28 cellular contexts compared by ENCODE assay signal in the genomic region with DNA sequence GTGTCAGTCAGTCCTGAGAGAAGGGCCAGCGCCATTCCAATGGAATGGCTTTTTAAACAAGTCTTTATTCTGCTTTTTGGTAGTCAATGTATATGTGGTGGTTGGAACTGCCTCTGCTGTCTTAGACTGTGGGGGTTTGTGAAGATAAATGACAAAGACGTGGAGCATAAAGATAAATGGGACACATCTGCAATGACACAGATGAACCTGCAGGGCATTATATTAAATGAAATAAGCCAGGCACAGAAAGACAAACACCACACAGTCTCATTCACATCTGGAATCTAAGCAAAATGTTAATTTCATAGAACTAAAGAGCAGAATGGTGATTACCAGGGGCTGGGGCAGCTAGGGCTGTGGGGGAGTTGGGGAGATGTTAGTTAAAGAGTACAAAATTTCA.
"Had no signal": no experiment of that assay in that cellular context is flagged by ENCODE, and none has a peak within 500 bp of the region (broad histone marks: within the 10 kb centered on the region; RNA-seq: fewer than 3 reads in every experiment).

No MANE protein-coding gene starts in this region.

- ATAC-seq: activated CD4-positive, alpha-beta T cell treated with anti-CD3 and anti-CD28 coated beads for 36 hours; activated CD8-positive, alpha-beta memory T cell treated with anti-CD3 and anti-CD28 coated beads, Interleukin-2, amount 10 ng/mL, durations not matched to agents 7 days and 5 days; activated CD8-positive, alpha-beta T cell treated with anti-CD3 and anti-CD28 coated beads, Interleukin-2, amount 10 ng/mL, durations not matched to agents 7 days and 5 days; activated T-cell treated with anti-CD3 and anti-CD28 coated beads, Interleukin-2, amount 50 U/mL, for 72 hours; foreskin keratinocyte; gastrocnemius medialis; heart left ventricle had no signal

- H3K27me3 Mint-ChIP-seq: activated CD4-positive, alpha-beta memory T cell treated with anti-CD3 and anti-CD28 coated beads for 36 hours; activated CD4-positive, alpha-beta T cell treated with anti-CD3 and anti-CD28 coated beads for 36 hours; activated CD4-positive, alpha-beta T cell treated with anti-CD3 and anti-CD28 coated beads, Interleukin-2, amount 10 ng/mL, durations not matched to agents 24 days and 14 days; activated CD8-positive, alpha-beta memory T cell treated with anti-CD3 and anti-CD28 coated beads, Interleukin-2, amount 10 ng/mL, durations not matched to agents 7 days and 5 days; activated naive CD8-positive, alpha-beta T cell; activated T-cell treated with anti-CD3 and anti-CD28 coated beads, Interleukin-2, amount 50 U/mL, for 24 hours; central memory CD8-positive, alpha-beta T cell; dendritic cell treated with granulocyte-macrophage colony-stimulating factor and Interleukin-4, amounts not matched to agents 40 ng/mL and 50 ng/mL, for 4 days had no signal

- H3K36me3 ChIP-seq: brain microvascular endothelial cell, esophagus muscularis mucosa, gastrocnemius medialis, heart left ventricle had no signal

- H3K27ac Mint-ChIP-seq: activated CD4-positive, alpha-beta memory T cell treated with anti-CD3 and anti-CD28 coated beads for 36 hours; activated CD4-positive, alpha-beta T cell treated with anti-CD3 and anti-CD28 coated beads for 36 hours; activated CD4-positive, alpha-beta T cell treated with anti-CD3 and anti-CD28 coated beads, Interleukin-2, amount 10 ng/mL, durations not matched to agents 24 days and 14 days; activated CD8-positive, alpha-beta memory T cell treated with anti-CD3 and anti-CD28 coated beads, Interleukin-2, amount 10 ng/mL, durations not matched to agents 7 days and 5 days; activated CD8-positive, alpha-beta T cell treated with anti-CD3 and anti-CD28 coated beads, Interleukin-2, amount 10 ng/mL, durations not matched to agents 7 days and 5 days; activated naive CD8-positive, alpha-beta T cell; activated T-cell treated with anti-CD3 and anti-CD28 coated beads, Interleukin-2, amount 50 U/mL, for 24 hours; activated T-cell treated with anti-CD3 and anti-CD28 coated beads, Interleukin-2, amount 50 U/mL, for 72 hours; dendritic cell treated with granulocyte-macrophage colony-stimulating factor and Interleukin-4, amounts not matched to agents 40 ng/mL and 50 ng/mL, for 4 days had no signal

- H3K4me1 Mint-ChIP-seq: activated CD4-positive, alpha-beta T cell treated with anti-CD3 and anti-CD28 coated beads for 36 hours; activated CD4-positive, alpha-beta T cell treated with anti-CD3 and anti-CD28 coated beads, Interleukin-2, amount 10 ng/mL, durations not matched to agents 24 days and 14 days; activated CD8-positive, alpha-beta memory T cell treated with anti-CD3 and anti-CD28 coated beads, Interleukin-2, amount 10 ng/mL, durations not matched to agents 7 days and 5 days; central memory CD8-positive, alpha-beta T cell had no signal

- H3K4me3 Mint-ChIP-seq: activated CD4-positive, alpha-beta memory T cell treated with anti-CD3 and anti-CD28 coated beads for 36 hours; activated CD4-positive, alpha-beta T cell treated with anti-CD3 and anti-CD28 coated beads for 36 hours; activated CD4-positive, alpha-beta T cell treated with anti-CD3 and anti-CD28 coated beads, Interleukin-2, amount 10 ng/mL, durations not matched to agents 24 days and 14 days; activated CD8-positive, alpha-beta memory T cell treated with anti-CD3 and anti-CD28 coated beads, Interleukin-2, amount 10 ng/mL, durations not matched to agents 7 days and 5 days; activated CD8-positive, alpha-beta T cell treated with anti-CD3 and anti-CD28 coated beads, Interleukin-2, amount 10 ng/mL, durations not matched to agents 7 days and 5 days; activated naive CD8-positive, alpha-beta T cell; activated T-cell treated with anti-CD3 and anti-CD28 coated beads, Interleukin-2, amount 50 U/mL, for 24 hours; activated T-cell treated with anti-CD3 and anti-CD28 coated beads, Interleukin-2, amount 50 U/mL, for 72 hours; central memory CD8-positive, alpha-beta T cell; dendritic cell treated with granulocyte-macrophage colony-stimulating factor and Interleukin-4, amounts not matched to agents 40 ng/mL and 50 ng/mL, for 4 days had no signal

- H3K27me3 ChIP-seq: brain microvascular endothelial cell, dorsolateral prefrontal cortex, esophagus muscularis mucosa, foreskin keratinocyte, gastrocnemius medialis, heart left ventricle had no signal

- H3K9me3 ChIP-seq: esophagus muscularis mucosa, gastrocnemius medialis, heart left ventricle had no signal

- H3K4me3 ChIP-seq: coronary artery, dorsolateral prefrontal cortex, esophagus muscularis mucosa, gastrocnemius medialis, heart left ventricle had no signal

- H3K4me1 ChIP-seq: foreskin keratinocyte, gastrocnemius medialis, heart left ventricle had no signal

- DNase-seq: activated CD4-positive, alpha-beta memory T cell treated with anti-CD3 and anti-CD28 coated beads for 36 hours; activated CD4-positive, alpha-beta T cell treated with anti-CD3 and anti-CD28 coated beads for 36 hours; activated CD4-positive, alpha-beta T cell treated with anti-CD3 and anti-CD28 coated beads, Interleukin-2, amount 10 ng/mL, durations not matched to agents 24 days and 14 days; activated CD4-positive, CD25-positive, alpha-beta regulatory T cell; activated CD4-positive, CD25-positive, alpha-beta regulatory T cell treated with anti-CD3 and anti-CD28 coated beads, Interleukin-2, amount 50 U/mL, for 72 hours; activated CD8-positive, alpha-beta memory T cell treated with anti-CD3 and anti-CD28 coated beads, Interleukin-2, amount 10 ng/mL, durations not matched to agents 7 days and 5 days; activated CD8-positive, alpha-beta memory T cell treated with anti-CD3 and anti-CD28 coated beads, Interleukin-2, amount 50 U/mL, for 4 hours; activated CD8-positive, alpha-beta T cell treated with anti-CD3 and anti-CD28 coated beads, Interleukin-2, amount 10 ng/mL, durations not matched to agents 7 days and 5 days; activated gamma-delta T cell; activated naive CD4-positive, alpha-beta T cell; activated naive CD4-positive, alpha-beta T cell treated with anti-CD3 and anti-CD28 coated beads, Interleukin-2, amount 50 U/mL, for 16 hours; activated T-cell treated with anti-CD3 and anti-CD28 coated beads, Interleukin-2, amount 50 U/mL, for 24 hours; activated T-cell treated with anti-CD3 and anti-CD28 coated beads, Interleukin-2, amount 50 U/mL, for 72 hours; amniotic stem cell; anterior cingulate cortex; brain microvascular endothelial cell; dorsolateral prefrontal cortex; effector memory CD4-positive, alpha-beta T cell; foreskin keratinocyte; gastrocnemius medialis; glutamatergic neuron; heart left ventricle; T-helper 2 cell had no signal

- H3K9me3 Mint-ChIP-seq: activated CD4-positive, alpha-beta T cell treated with anti-CD3 and anti-CD28 coated beads, Interleukin-2, amount 10 ng/mL, durations not matched to agents 24 days and 14 days; central memory CD8-positive, alpha-beta T cell had no signal

- H3K36me3 Mint-ChIP-seq: activated CD4-positive, alpha-beta memory T cell treated with anti-CD3 and anti-CD28 coated beads for 36 hours; activated CD8-positive, alpha-beta memory T cell treated with anti-CD3 and anti-CD28 coated beads, Interleukin-2, amount 10 ng/mL, durations not matched to agents 7 days and 5 days; activated naive CD8-positive, alpha-beta T cell had no signal
